1 cellular context compared by ENCODE assay signal in the genomic region with DNA sequence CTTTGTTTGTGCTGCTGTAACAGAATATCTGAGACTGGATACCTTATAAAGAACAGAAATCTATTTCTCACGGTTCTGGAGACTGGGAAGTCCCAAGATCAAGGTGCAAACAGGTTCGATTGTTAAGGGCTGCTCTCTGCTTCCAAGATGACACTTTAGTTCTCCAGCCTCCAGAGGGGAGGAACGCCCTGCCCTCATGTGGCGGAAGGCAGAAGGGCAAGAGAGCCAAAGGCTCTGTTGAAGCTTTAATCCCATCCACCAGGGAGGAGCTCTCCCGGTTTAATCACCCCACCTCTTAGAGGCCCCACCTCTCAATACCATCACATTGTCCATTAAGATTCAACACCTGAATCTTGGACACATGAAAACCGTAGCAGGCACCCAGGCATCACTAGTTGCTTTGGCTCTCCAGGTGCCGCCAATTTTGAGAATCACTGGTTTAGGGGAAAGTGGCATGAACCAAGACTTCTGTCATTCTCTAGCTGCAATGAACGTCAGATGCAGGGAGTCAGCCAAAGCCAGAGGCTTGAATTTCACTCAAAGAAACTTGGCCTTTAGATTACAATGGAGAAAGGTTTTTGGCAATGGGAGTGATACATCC.
TF ChIP-seq lines count a peak whose summit lies in the region.

No MANE protein-coding gene starts in this region.

TF ChIP-seq in endothelial cell of umbilical vein, 7 proteins besides CTCF, POLR2A, EP300 and RAD21 (continued from another document):
- no peak for TF ChIP-seq MAX (IDR thresholded peaks at IDR 0.05; ENCODE audit: insufficient read depth, insufficient read length)
- no peak for TF ChIP-seq POLR2AphosphoS5 (IDR thresholded peaks at IDR 0.05; ENCODE audit: insufficient read depth, low read depth, low read length)
